In the genomic region with DNA sequence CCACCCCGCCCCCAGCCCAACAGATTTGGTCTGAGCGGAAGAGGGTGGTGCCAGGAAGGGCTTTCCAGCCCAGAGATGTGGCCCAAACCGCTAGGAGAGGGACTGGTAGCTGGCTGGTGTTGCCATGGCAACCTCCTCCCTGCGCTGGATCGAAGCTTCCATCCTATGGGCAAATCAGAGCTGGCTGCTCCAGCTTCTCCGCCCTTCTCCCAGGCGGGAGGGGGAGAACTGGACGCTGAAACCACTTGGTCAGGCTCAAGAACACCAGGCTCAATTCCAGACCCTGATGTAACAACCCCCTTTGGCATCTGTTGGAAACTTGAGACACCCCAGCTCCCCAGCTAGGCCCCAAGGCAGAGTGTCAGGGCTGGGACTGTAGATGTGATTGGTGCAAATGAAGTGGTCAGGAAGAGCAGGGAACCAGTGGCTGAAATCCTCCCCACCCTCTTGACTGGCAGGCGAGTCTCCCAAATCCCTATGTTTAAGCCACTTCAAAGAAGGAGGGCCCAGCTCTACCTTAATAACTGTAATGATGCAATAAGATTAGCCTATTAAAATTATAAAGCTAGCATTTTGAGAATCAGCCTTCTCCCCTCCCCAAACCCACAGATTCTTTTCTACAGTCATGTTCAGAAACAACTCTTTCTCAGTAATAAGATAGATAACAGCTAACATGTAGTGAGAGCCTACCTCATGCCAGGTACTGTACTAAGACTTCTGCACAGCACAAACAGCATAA, we compare ENCODE assay signal across 10 cellular contexts. TPM values are rescaled to one million over a fixed set of nuclear protein-coding genes. Genes with fewer than 3 reads are reported as not detected.
DNase-seq lines count a peak whose midpoint lies in the region; TF ChIP-seq lines count a peak whose summit lies in the region.
"Had no signal": no experiment of that assay in that cellular context is flagged by ENCODE, and none has a peak within 500 bp of the region (broad histone marks: within the 10 kb centered on the region; RNA-seq: fewer than 3 reads in every experiment).

No MANE protein-coding gene starts in this region.

- H3K36me3 ChIP-seq in HEK293 (ENCODE audit: control insufficient read depth in 2 of 2, insufficient read depth in 1 of 2, low read length in 2 of 2) (no peaks in the 10 kb centered on the region), testis (ENCODE audit: low read depth, missing control alignments) (no peaks in the 10 kb centered on the region)
- H3K36me3 ChIP-seq: SJSA1 had no signal

- POLR2A ChIA-PET in HEK293 (lab: Yijun Ruan, JAX) = no interaction called here

- TF ChIP-seq CTCF in HEK293 (tag by site-specific recombination; IDR thresholded peaks at IDR 0.05) (no peak), testis (IDR thresholded peaks at IDR 0.05) (no peak), endothelial cell (IDR thresholded peaks at IDR 0.05; ENCODE audit: unreplicated experiment) (no peak)

- CTCF ChIA-PET in HEK293 (lab: Yijun Ruan, JAX) = interaction anchor here (1.0 to 1.2 kb wide), 2 partner anchors 20 to 123 kb away, joined by 3 to 4 read pairs; no protein-coding TSS in a partner anchor

- no peaks in the 10 kb centered on the region for H3K9me3 Mint-ChIP-seq in immature natural killer cell
- peaks cover 2% of the 10 kb centered on the region for H3K9me3 Mint-ChIP-seq in endothelial cell (ENCODE audit: unreplicated experiment)
- H3K9me3 Mint-ChIP-seq: activated naive CD8-positive, alpha-beta T cell treated with anti-CD3 and anti-CD28 coated beads, Interleukin-2, amount 10 ng/mL, durations not matched to agents 7 days and 5 days had no signal

- H3K27ac ChIP-seq in HEK293 (ENCODE audit: extremely low read depth, low read depth, low read length) = no peak overlapping the region
- peak overlapping the region; percentile 45 to 54 for H3K27ac ChIP-seq in testis
- H3K27ac ChIP-seq: SJSA1 had no signal

- H3K4me3 ChIP-seq in HEK293 (ENCODE audit: low read depth, low read length) = no peak overlapping the region
- H3K4me3 ChIP-seq in testis = no peak overlapping the region
- H3K4me3 ChIP-seq: SJSA1 had no signal

- 22 to 29% methylated on average over 9 of the region's 9 CpGs for WGBS in testis, 2 donors

- intact Hi-C loops in testis (cut with DNase I; ENCODE audit: low total_unique reads) = no loop called here

- H3K4me1 Mint-ChIP-seq in immature natural killer cell (peaks cover 3 to 4% of the 10 kb centered on the region in 2 donors), endothelial cell (ENCODE audit: unreplicated experiment) (peaks cover 5% of the 10 kb centered on the region)

- H3K27me3 ChIP-seq in testis = no peaks in the 10 kb centered on the region

- no peaks in the 10 kb centered on the region for H3K36me3 Mint-ChIP-seq in immature natural killer cell
- H3K36me3 Mint-ChIP-seq in endothelial cell (ENCODE audit: low read depth, unreplicated experiment) = peaks cover 4% of the 10 kb centered on the region
- H3K36me3 Mint-ChIP-seq: activated naive CD8-positive, alpha-beta T cell treated with anti-CD3 and anti-CD28 coated beads, Interleukin-2, amount 10 ng/mL, durations not matched to agents 7 days and 5 days had no signal

- H3K9me3 ChIP-seq in HEK293 (ENCODE audit: control insufficient read depth, insufficient read depth, low read depth, low read length) (no peaks in the 10 kb centered on the region), testis (no peaks in the 10 kb centered on the region)
- H3K9me3 ChIP-seq: SJSA1 had no signal

- H3K27me3 Mint-ChIP-seq in immature natural killer cell (ENCODE audit: low read depth in 3 of 3) = peaks cover 6 to 31% (median 13%) of the 10 kb centered on the region in 3 donors
- H3K27me3 Mint-ChIP-seq in endothelial cell (ENCODE audit: unreplicated experiment) = peaks cover 15% of the 10 kb centered on the region

- peak; percentile 53 for DNase-seq in SW480 (ENCODE audit: low spot score)
- peak; percentile 18 to 31 for DNase-seq in hippocampal formation (lab: John Stamatoyannopoulos, UW)
- peak; percentile 89 for DNase-seq in testis
- no peak for DNase-seq in immature natural killer cell
- DNase-seq in SIG-M5 treated with dmso at 0.1 percent for 504 hours (lab: John Stamatoyannopoulos, UW; ENCODE audit: unreplicated experiment) = no peak
- no peak for DNase-seq in endothelial cell (ENCODE audit: low spot score)
- DNase-seq: activated naive CD8-positive, alpha-beta T cell treated with anti-CD3 and anti-CD28 coated beads, Interleukin-2, amount 10 ng/mL, durations not matched to agents 7 days and 5 days; kidney glomerular epithelial cell had no signal

- no peaks in the 10 kb centered on the region for H3K4me1 ChIP-seq in HEK293 (ENCODE audit: control insufficient read depth, insufficient read depth, low read length)
- peaks cover 51% of the 10 kb centered on the region for H3K4me1 ChIP-seq in testis
- H3K4me1 ChIP-seq: SJSA1 had no signal

- TF ChIP-seq POLR2A in testis (IDR thresholded peaks at IDR 0.05) = no peak

- H3K27ac Mint-ChIP-seq in immature natural killer cell (no peak overlapping the region), endothelial cell (ENCODE audit: unreplicated experiment) (no peak overlapping the region)
- H3K27ac Mint-ChIP-seq: activated naive CD8-positive, alpha-beta T cell treated with anti-CD3 and anti-CD28 coated beads, Interleukin-2, amount 10 ng/mL, durations not matched to agents 7 days and 5 days had no signal

- H3K4me3 Mint-ChIP-seq in immature natural killer cell (no peak overlapping the region), endothelial cell (ENCODE audit: unreplicated experiment) (no peak overlapping the region)
- H3K4me3 Mint-ChIP-seq: activated naive CD8-positive, alpha-beta T cell treated with anti-CD3 and anti-CD28 coated beads, Interleukin-2, amount 10 ng/mL, durations not matched to agents 7 days and 5 days had no signal

TF ChIP-seq in HEK293, 187 proteins besides CTCF, POLR2A, EP300 and RAD21 (continues in another document):
- no peak for TF ChIP-seq ZNF311 (tag by site-specific recombination; IDR thresholded peaks at IDR 0.05; ENCODE audit: borderline replicate concordance)
- no peak for TF ChIP-seq ZNF558 (tag by site-specific recombination; IDR thresholded peaks at IDR 0.05)
- TF ChIP-seq TRIM28 (IDR thresholded peaks at IDR 0.05; ENCODE audit: borderline replicate concordance, low read length) = no peak
- no peak for TF ChIP-seq ZFHX2 (tag by site-specific recombination; conservative IDR thresholded peaks at IDR 0.05)
- no peak for TF ChIP-seq ZNF670 (tag by site-specific recombination; IDR thresholded peaks at IDR 0.05; ENCODE audit: low read depth)
- TF ChIP-seq ZNF624 (tag by site-specific recombination; IDR thresholded peaks at IDR 0.05) = no peak
- TF ChIP-seq ZSCAN23 (tag by site-specific recombination; IDR thresholded peaks at IDR 0.05) = no peak
- TF ChIP-seq ZNF335 (tag by site-specific recombination; conservative IDR thresholded peaks at IDR 0.05) = peak; percentile 30
- TF ChIP-seq, protein P1, sequence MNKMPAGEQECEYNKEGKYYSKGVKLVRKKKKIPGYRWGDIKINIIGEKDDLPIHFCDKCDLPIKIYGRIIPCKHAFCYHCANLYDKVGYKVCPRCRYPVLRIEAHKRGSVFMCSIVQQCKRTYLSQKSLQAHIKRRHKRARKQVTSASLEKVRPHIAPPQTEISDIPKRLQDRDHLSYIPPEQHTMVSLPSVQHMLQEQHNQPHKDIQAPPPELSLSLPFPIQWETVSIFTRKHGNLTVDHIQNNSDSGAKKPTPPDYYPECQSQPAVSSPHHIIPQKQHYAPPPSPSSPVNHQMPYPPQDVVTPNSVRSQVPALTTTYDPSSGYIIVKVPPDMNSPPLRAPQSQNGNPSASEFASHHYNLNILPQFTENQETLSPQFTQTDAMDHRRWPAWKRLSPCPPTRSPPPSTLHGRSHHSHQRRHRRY (tag by site-specific recombination; IDR thresholded peaks at IDR 0.05) = no peak
- TF ChIP-seq, protein P2, sequence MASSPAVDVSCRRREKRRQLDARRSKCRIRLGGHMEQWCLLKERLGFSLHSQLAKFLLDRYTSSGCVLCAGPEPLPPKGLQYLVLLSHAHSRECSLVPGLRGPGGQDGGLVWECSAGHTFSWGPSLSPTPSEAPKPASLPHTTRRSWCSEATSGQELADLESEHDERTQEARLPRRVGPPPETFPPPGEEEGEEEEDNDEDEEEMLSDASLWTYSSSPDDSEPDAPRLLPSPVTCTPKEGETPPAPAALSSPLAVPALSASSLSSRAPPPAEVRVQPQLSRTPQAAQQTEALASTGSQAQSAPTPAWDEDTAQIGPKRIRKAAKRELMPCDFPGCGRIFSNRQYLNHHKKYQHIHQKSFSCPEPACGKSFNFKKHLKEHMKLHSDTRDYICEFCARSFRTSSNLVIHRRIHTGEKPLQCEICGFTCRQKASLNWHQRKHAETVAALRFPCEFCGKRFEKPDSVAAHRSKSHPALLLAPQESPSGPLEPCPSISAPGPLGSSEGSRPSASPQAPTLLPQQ (tag by site-specific recombination; IDR thresholded peaks at IDR 0.05) = peak; percentile 62; the same call in 1 of the 2 replicates
- peak; percentile 98 for TF ChIP-seq ZNF600 (tag by site-specific recombination; IDR thresholded peaks at IDR 0.05)
- TF ChIP-seq ZNF394 (tag by site-specific recombination; IDR thresholded peaks at IDR 0.05; ENCODE audit: borderline replicate concordance) = peak; percentile 96
- no peak for TF ChIP-seq ZNF16 (tag by site-specific recombination; IDR thresholded peaks at IDR 0.05; ENCODE audit: low read depth)
- no peak for TF ChIP-seq ZBTB8A (tag by site-specific recombination; IDR thresholded peaks at IDR 0.05)
- TF ChIP-seq ZNF433 (tag by site-specific recombination; IDR thresholded peaks at IDR 0.05; ENCODE audit: low read depth) = no peak
- TF ChIP-seq, protein P3, sequence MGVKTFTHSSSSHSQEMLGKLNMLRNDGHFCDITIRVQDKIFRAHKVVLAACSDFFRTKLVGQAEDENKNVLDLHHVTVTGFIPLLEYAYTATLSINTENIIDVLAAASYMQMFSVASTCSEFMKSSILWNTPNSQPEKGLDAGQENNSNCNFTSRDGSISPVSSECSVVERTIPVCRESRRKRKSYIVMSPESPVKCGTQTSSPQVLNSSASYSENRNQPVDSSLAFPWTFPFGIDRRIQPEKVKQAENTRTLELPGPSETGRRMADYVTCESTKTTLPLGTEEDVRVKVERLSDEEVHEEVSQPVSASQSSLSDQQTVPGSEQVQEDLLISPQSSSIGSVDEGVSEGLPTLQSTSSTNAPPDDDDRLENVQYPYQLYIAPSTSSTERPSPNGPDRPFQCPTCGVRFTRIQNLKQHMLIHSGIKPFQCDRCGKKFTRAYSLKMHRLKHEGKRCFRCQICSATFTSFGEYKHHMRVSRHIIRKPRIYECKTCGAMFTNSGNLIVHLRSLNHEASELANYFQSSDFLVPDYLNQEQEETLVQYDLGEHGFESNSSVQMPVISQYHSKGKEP (tag by site-specific recombination; IDR thresholded peaks at IDR 0.05) = no peak
- peak; percentile 46; the same call in 1 of the 2 replicates for TF ChIP-seq ZEB2 (tag by site-specific recombination; IDR thresholded peaks at IDR 0.05)
- TF ChIP-seq ZBTB7A (tag by site-specific recombination; IDR thresholded peaks at IDR 0.05; ENCODE audit: low read depth) = no peak

RNA-seq across cellular contexts. Expression of a gene that starts 4.2 kb away (rescaled TPM):
- total RNA-seq in testis (10 to 100 TPM; 29.7 to 72.1 TPM), endothelial cell (ENCODE audit: unreplicated experiment) (0.10 TPM)
- polyA plus RNA-seq in testis (ENCODE audit: insufficient read depth, low read depth, low replicate concordance) (32.1 TPM), immature natural killer cell (not detected)
- total RNA-seq: activated naive CD8-positive, alpha-beta T cell treated with anti-CD3 and anti-CD28 coated beads, Interleukin-2, amount 10 ng/mL, durations not matched to agents 7 days and 5 days; SJSA1 had no signal

Comparison
In these comparisons a context has a peak if more than half of its experiments do, and no peak if none do; other contexts are left out.
1. DNase-seq: peak in SW480 (single experiment), hippocampal formation (2 of 2) and testis (single experiment); none in immature natural killer cell (0 of 3), SIG-M5 treated with dmso at 0.1 percent for 504 hours (single experiment) and endothelial cell (single experiment).
2. RNA of a gene that starts 4.2 kb away (total RNA-seq): 29.7 to 72.1 TPM in testis; 0.10 TPM in endothelial cell (single experiment); every median in the first group is over 10 times any median in the second.